ENCODE assay signal across 8 cellular contexts in the genomic region with DNA sequence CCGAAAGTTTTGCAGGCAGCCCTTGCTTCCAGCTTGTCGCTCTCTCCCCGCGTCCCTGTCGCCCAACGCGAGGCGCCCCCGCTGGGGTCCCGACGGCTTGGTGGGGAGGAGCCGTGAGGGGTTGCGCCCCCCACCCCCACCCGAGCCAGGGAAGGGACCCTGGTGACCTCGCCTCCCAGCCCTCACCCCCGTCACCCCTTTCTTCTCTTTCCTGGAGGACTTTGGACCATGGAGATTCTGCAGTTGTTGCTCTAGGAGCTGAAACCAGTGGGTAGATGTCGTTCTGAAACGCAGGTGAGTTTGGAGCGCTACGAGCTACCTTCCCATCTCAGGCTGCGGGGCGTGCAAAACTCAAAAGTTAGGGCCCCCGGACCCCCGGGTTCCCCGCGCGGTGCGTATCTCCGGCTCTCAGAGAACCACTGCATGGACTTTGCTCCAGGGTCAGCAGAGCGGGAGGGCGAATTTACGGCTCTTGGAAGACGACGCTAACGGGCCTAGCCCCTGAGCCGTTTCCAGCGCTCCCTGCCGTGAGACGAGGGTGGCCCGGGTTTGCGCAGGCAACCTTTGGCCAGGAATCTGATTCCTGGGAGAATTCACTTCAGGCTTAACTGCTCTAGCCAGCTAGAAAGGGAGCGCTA. TPM values are rescaled to one million over a fixed set of nuclear protein-coding genes. Genes with fewer than 3 reads are reported as not detected.
DNase-seq lines count a peak whose midpoint lies in the region; ATAC-seq and TF ChIP-seq lines count a peak whose summit lies in the region.

No MANE protein-coding gene starts in this region.

- H3K9me3 ChIP-seq in BLaER1 (no peaks in the 10 kb centered on the region), right lobe of liver (no peaks in the 10 kb centered on the region), stomach (no peaks in the 10 kb centered on the region)

- peak; percentile 45 to 74 (median 58) for ATAC-seq in right lobe of liver

- no peaks in the 10 kb centered on the region for H4K20me1 ChIP-seq in BLaER1

- H3K4me3 ChIP-seq in BLaER1: peak overlapping the region; percentile 71
- H3K4me3 ChIP-seq in coronary artery: peak overlapping the region; percentile 98
- peak overlapping the region; percentile 71 to 86 (median 82) for H3K4me3 ChIP-seq in right lobe of liver
- H3K4me3 ChIP-seq in stomach: peak overlapping the region; percentile 76 to 89 (median 79)

- DNase-seq in HEK293T (ENCODE audit: extremely low spot score) (peak; percentile 56), SK-MEL-5 (ENCODE audit: low read depth, low spot score) (peak; percentile 53), coronary artery (ENCODE audit: low spot score) (peak; percentile 79), right lobe of liver (peak; percentile 57 to 83 (median 76)), stomach (peak; percentile 52), GM19240 (ENCODE audit: insufficient read length, low spot score) (no peak), SHP77 (lab: John Stamatoyannopoulos, UW) (no peak)

- H3K4me1 ChIP-seq in BLaER1: peaks cover 27% of the 10 kb centered on the region
- peaks cover 0 to 17% (median 8%) of the 10 kb centered on the region in 4 donors for H3K4me1 ChIP-seq in right lobe of liver
- H3K4me1 ChIP-seq in stomach: peaks cover 27 to 63% (median 48%) of the 10 kb centered on the region in 4 donors

- no peaks in the 10 kb centered on the region for H3K36me3 ChIP-seq in BLaER1
- H3K36me3 ChIP-seq in right lobe of liver: no peaks in the 10 kb centered on the region
- peaks cover 0 to 5% (median 0%) of the 10 kb centered on the region in 4 donors for H3K36me3 ChIP-seq in stomach

- POLR2A ChIA-PET in HEK293T (lab: Yijun Ruan, JAX): no interaction called here

- no peak for TF ChIP-seq POLR2A in right lobe of liver (IDR thresholded peaks at IDR 0.05)
- TF ChIP-seq POLR2A in stomach (IDR thresholded peaks at IDR 0.05): no peak

- peak overlapping the region; percentile 97 for H3K4me2 ChIP-seq in BLaER1

- intact Hi-C loops in right lobe of liver (cut with DNase I): no loop called here
- intact Hi-C loops in stomach (cut with DNase I; ENCODE audit: low total_unique reads): no loop called here

- WGBS in right lobe of liver (ENCODE audit: insufficient coverage, low coverage, low lambda C conversion rate, missing lambda C conversion rate): under 1% methylated on average over 21 of the region's 42 CpGs
- 0 to 4% (median 3%) methylated on average over 26 to 42 of the region's 42 CpGs for WGBS in stomach, 5 donors

- H3K27me3 ChIP-seq in BLaER1: peaks cover 28% of the 10 kb centered on the region
- no peaks in the 10 kb centered on the region for H3K27me3 ChIP-seq in right lobe of liver
- H3K27me3 ChIP-seq in stomach: peaks cover 0 to 3% (median 0%) of the 10 kb centered on the region in 3 donors

- no peak for TF ChIP-seq EP300 in stomach (IDR thresholded peaks at IDR 0.05)

- peak overlapping the region; percentile 67 for H3K9ac ChIP-seq in BLaER1

- CTCF ChIA-PET in HEK293T (lab: Yijun Ruan, JAX): interaction anchor here (0.6 to 0.7 kb wide), 2 partner anchors 10 to 13 kb away, joined by 4 to 6 read pairs; no protein-coding TSS in a partner anchor

- TF ChIP-seq CTCF in coronary artery (IDR thresholded peaks at IDR 0.05) (no peak), right lobe of liver (IDR thresholded peaks at IDR 0.05) (peak in 1 of 4 donors; percentile 13), stomach (IDR thresholded peaks at IDR 0.05) (no peak)

- H3K27ac ChIP-seq in BLaER1 (no peak overlapping the region), coronary artery (peak overlapping the region; percentile 24 to 74), right lobe of liver (peak overlapping the region; percentile 63 to 84 (median 75)), stomach (peak overlapping the region; percentile 65 to 88 (median 78))

- in situ Hi-C loops in SK-MEL-5 (cut with HindIII; ENCODE audit: low pct_unique_long_range_greater_than_20kb, low sequenced_read_pairs): no loop called here

TF ChIP-seq in HEK293T, 16 proteins besides CTCF, POLR2A, EP300 and RAD21:
- TF ChIP-seq, protein P1, sequence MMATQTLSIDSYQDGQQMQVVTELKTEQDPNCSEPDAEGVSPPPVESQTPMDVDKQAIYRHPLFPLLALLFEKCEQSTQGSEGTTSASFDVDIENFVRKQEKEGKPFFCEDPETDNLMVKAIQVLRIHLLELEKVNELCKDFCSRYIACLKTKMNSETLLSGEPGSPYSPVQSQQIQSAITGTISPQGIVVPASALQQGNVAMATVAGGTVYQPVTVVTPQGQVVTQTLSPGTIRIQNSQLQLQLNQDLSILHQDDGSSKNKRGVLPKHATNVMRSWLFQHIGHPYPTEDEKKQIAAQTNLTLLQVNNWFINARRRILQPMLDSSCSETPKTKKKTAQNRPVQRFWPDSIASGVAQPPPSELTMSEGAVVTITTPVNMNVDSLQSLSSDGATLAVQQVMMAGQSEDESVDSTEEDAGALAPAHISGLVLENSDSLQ (IDR thresholded peaks at IDR 0.05): no peak
- TF ChIP-seq FOXA1 (IDR thresholded peaks at IDR 0.05): no peak
- TF ChIP-seq FOXK2 (IDR thresholded peaks at IDR 0.05): no peak
- no peak for TF ChIP-seq NFRKB (IDR thresholded peaks at IDR 0.05)
- TF ChIP-seq FOXM1 (IDR thresholded peaks at IDR 0.05; ENCODE audit: borderline replicate concordance): no peak
- TF ChIP-seq L3MBTL2 (conservative IDR thresholded peaks at IDR 0.05): peak; percentile 70
- TF ChIP-seq ARNT (IDR thresholded peaks at IDR 0.05): no peak

RNA-seq across cellular contexts. Expression of a gene that starts 0.7 kb away (rescaled TPM):
- total RNA-seq in SK-MEL-5 (2014; rRNA removed; shearing (Covaris generic)): 16.3 and 19.8 TPM in 2 replicates
- 12.4 and 13.3 TPM in 2 replicates for polyA plus RNA-seq in SK-MEL-5 (2015; cell fraction: cytosol; rRNA removed)
- 10.7 and 15.2 TPM in 2 replicates for polyA plus RNA-seq in SK-MEL-5 (2015; cell fraction: nucleus; rRNA removed)
- total RNA-seq in right lobe of liver (10 to 100 TPM in 3 of 6 experiments, 1 to 10 TPM in 3; 7.1 to 15.7 (median 11.0) TPM), stomach (10 to 100 TPM in 4 of 5 donors, 1 to 10 TPM in 1; 5.8 to 92.2 (median 14.8) TPM)
- polyA plus RNA-seq in stomach: 1 to 10 TPM; 3.8 to 5.5 (median 5.2) TPM

Comparison
In these comparisons a context has a peak if more than half of its experiments do, and no peak if none do; other contexts are left out.
1. DNase-seq: peak in HEK293T (single experiment), SK-MEL-5 (single experiment), coronary artery (single experiment), right lobe of liver (3 of 3) and stomach (single experiment); none in GM19240 (single experiment) and SHP77 (0 of 2).
2. Peak in every context shown above with its lines, with median percentiles within 50 percentile points of each other: H3K4me3 ChIP-seq.